Comparison of ENCODE assay signal across 8 cellular contexts in genomic region chrX:71118032-71118984, GRCh38. TPM values are rescaled to one million over a fixed set of nuclear protein-coding genes. Genes with fewer than 3 reads are reported as not detected.
A peak's percentile ranks its signal among the peaks of the same experiment; 100 is the strongest.
DNase-seq lines count a peak whose midpoint lies in the region; ATAC-seq and TF ChIP-seq lines count a peak whose summit lies in the region.

Gene MED12, plus strand, starts transcription at chrX:71118596. Its CDS starts 159 bp downstream, at chrX:71118755.

- peak within 1 kb of the TSS; percentile 78 for H3K27ac Mint-ChIP-seq in activated T-helper 17 cell treated with anti-CD3 and anti-CD28 coated beads, Interleukin-2, amount 50 U/mL, for 72 hours
- H3K27ac Mint-ChIP-seq in naive thymus-derived CD4-positive, alpha-beta T cell, result peak within 1 kb of the TSS; percentile 84 to 95 (median 92)
- peak within 1 kb of the TSS; percentile 98 for H3K27ac Mint-ChIP-seq in stimulated activated memory B cell treated with anti-CD40 and anti-IgM and Interleukin-4, amounts not matched to agents 10 μg/mL and 1 μg/mL and 100 μg/mL, for 72 hours

- POLR2A ChIA-PET in naive thymus-derived CD4-positive, alpha-beta T cell (lab: Charles Lee), result interaction anchor here (0.8 to 4.4 kb wide), 15 partner anchors 8 to 416 kb away, joined by 3 to 125 read pairs (median 6); partner anchors contain the start of genes CXorf65, FOXO4, NONO and TAF1

- no peaks in the 10 kb centered on the region for H4K20me1 ChIP-seq in fibroblast of lung (ENCODE audit: control insufficient read depth, extremely low read depth, insufficient read depth, low read length)

- in situ Hi-C loops in KBM-7 (cut with MboI; ENCODE audit: low pct_unique_long_range_greater_than_20kb, low sequenced_read_pairs), result no loop called here

- no peaks in the 10 kb centered on the region for H3K9me3 ChIP-seq in fibroblast of lung (ENCODE audit: control insufficient read depth, insufficient read depth, low read depth, low read length)
- H3K9me3 ChIP-seq in naive thymus-derived CD4-positive, alpha-beta T cell (ENCODE audit: control insufficient read depth in 2 of 3, low read length in 3 of 3), result no peaks in the 10 kb centered on the region

- peaks cover 15% of the 10 kb centered on the region for H3K36me3 ChIP-seq in fibroblast of lung (ENCODE audit: control insufficient read depth, insufficient read depth, low read length)
- H3K36me3 ChIP-seq in naive thymus-derived CD4-positive, alpha-beta T cell (ENCODE audit: control insufficient read depth in 2 of 3, insufficient read depth in 3 of 3, low read length in 3 of 3), result peaks cover 6 to 29% (median 12%) of the 10 kb centered on the region in 3 experiments

- peak within 1 kb of the TSS; percentile 75 for H3K4me3 Mint-ChIP-seq in activated T-helper 17 cell treated with anti-CD3 and anti-CD28 coated beads, Interleukin-2, amount 50 U/mL, for 72 hours
- peak within 1 kb of the TSS; percentile 81 to 93 (median 86) for H3K4me3 Mint-ChIP-seq in naive thymus-derived CD4-positive, alpha-beta T cell
- peak within 1 kb of the TSS; percentile 95 for H3K4me3 Mint-ChIP-seq in stimulated activated memory B cell treated with anti-CD40 and anti-IgM and Interleukin-4, amounts not matched to agents 10 μg/mL and 1 μg/mL and 100 μg/mL, for 72 hours

- H3K4me1 Mint-ChIP-seq in activated T-helper 17 cell treated with anti-CD3 and anti-CD28 coated beads, Interleukin-2, amount 50 U/mL, for 72 hours, result peaks cover 13% of the 10 kb centered on the region
- peaks cover 10 to 43% (median 24%) of the 10 kb centered on the region in 7 donors for H3K4me1 Mint-ChIP-seq in naive thymus-derived CD4-positive, alpha-beta T cell
- H3K4me1 Mint-ChIP-seq in stimulated activated memory B cell treated with anti-CD40 and anti-IgM and Interleukin-4, amounts not matched to agents 10 μg/mL and 1 μg/mL and 100 μg/mL, for 72 hours, result peaks cover 5% of the 10 kb centered on the region

- H3K4me1 ChIP-seq in fibroblast of lung (ENCODE audit: control insufficient read depth, extremely low read depth, insufficient read depth, low read length), result no peaks in the 10 kb centered on the region
- H3K4me1 ChIP-seq in naive thymus-derived CD4-positive, alpha-beta T cell (ENCODE audit: control insufficient read depth in 2 of 2, insufficient read depth in 2 of 2, low read length in 2 of 2), result peaks cover 9 to 13% of the 10 kb centered on the region in 2 donors

- no peak for TF ChIP-seq CTCF in fibroblast of lung (conservative IDR thresholded peaks at IDR 0.05 in 1 of 2, IDR thresholded peaks at IDR 0.05 in 1 of 2; ENCODE audit: low read depth in 1 of 2, low read length in 2 of 2)

- CTCF ChIA-PET in naive thymus-derived CD4-positive, alpha-beta T cell (lab: Charles Lee), result interaction anchor here (1.1 to 3.0 kb wide), 8 partner anchors 8 to 64 kb away, joined by 3 to 15 read pairs (median 3); no protein-coding TSS in a partner anchor

- H3K27me3 ChIP-seq in fibroblast of lung (ENCODE audit: control insufficient read depth, insufficient read depth, low read length), result no peaks in the 10 kb centered on the region
- H3K27me3 ChIP-seq in naive thymus-derived CD4-positive, alpha-beta T cell (ENCODE audit: control insufficient read depth in 2 of 2, insufficient read depth in 2 of 2, low read length in 2 of 2), result no peaks in the 10 kb centered on the region

- H3K9ac ChIP-seq in fibroblast of lung (ENCODE audit: insufficient read depth, low read length), result peak within 1 kb of the TSS; percentile 77

- H3K4me2 ChIP-seq in fibroblast of lung (ENCODE audit: extremely low read depth, insufficient read depth, low read length), result peak within 1 kb of the TSS; percentile 85

- ATAC-seq in GM21619 (IDR thresholded peaks at IDR 0.05; ENCODE audit: unreplicated experiment), result peak; percentile 97
- peak; percentile 97 for ATAC-seq in activated T-helper 17 cell treated with anti-CD3 and anti-CD28 coated beads, Interleukin-2, amount 50 U/mL, for 72 hours (replicated peaks)
- peak; percentile 96 for ATAC-seq in naive thymus-derived CD4-positive, alpha-beta T cell
- ATAC-seq in stimulated activated memory B cell treated with anti-CD40 and anti-IgM and Interleukin-4, amounts not matched to agents 10 μg/mL and 1 μg/mL and 100 μg/mL, for 72 hours, result peak; percentile 99

- peaks cover 2% of the 10 kb centered on the region for H3K79me2 ChIP-seq in fibroblast of lung (ENCODE audit: control insufficient read depth, insufficient read depth, low read length)

- DNase-seq in DMS53 treated with DMSO at 0.1 percent for 48 hours (lab: John Stamatoyannopoulos, UW; ENCODE audit: unreplicated experiment), result peak; percentile 55
- peak; percentile 87 for DNase-seq in KBM-7
- DNase-seq in RKO (ENCODE audit: low spot score), result peak; percentile 72
- DNase-seq in fibroblast of lung (ENCODE audit: low read depth in 2 of 2), result peak; percentile 74 to 83
- peak; percentile 59 to 83 (median 75) for DNase-seq in naive thymus-derived CD4-positive, alpha-beta T cell

- H3K4me3 ChIP-seq in fibroblast of lung (replicated peaks in 1 of 4; ENCODE audit: control extremely low read depth in 1 of 4, insufficient read depth in 1 of 4, low read depth in 3 of 4, low read length in 4 of 4), result peak within 1 kb of the TSS; percentile 63 to 73 (median 70)
- H3K4me3 ChIP-seq in naive thymus-derived CD4-positive, alpha-beta T cell (ENCODE audit: low read length), result peak within 1 kb of the TSS; percentile 87

- H2AFZ ChIP-seq in fibroblast of lung (ENCODE audit: low read length), result peak within 1 kb of the TSS; percentile 86

- H3K9me3 Mint-ChIP-seq in activated T-helper 17 cell treated with anti-CD3 and anti-CD28 coated beads, Interleukin-2, amount 50 U/mL, for 72 hours, result no peaks in the 10 kb centered on the region
- peaks cover 0 to 1% (median 0%) of the 10 kb centered on the region in 11 donors for H3K9me3 Mint-ChIP-seq in naive thymus-derived CD4-positive, alpha-beta T cell
- no peaks in the 10 kb centered on the region for H3K9me3 Mint-ChIP-seq in stimulated activated memory B cell treated with anti-CD40 and anti-IgM and Interleukin-4, amounts not matched to agents 10 μg/mL and 1 μg/mL and 100 μg/mL, for 72 hours

- H3K36me3 Mint-ChIP-seq in activated T-helper 17 cell treated with anti-CD3 and anti-CD28 coated beads, Interleukin-2, amount 50 U/mL, for 72 hours (ENCODE audit: low read depth), result peaks cover 44% of the 10 kb centered on the region
- H3K36me3 Mint-ChIP-seq in naive thymus-derived CD4-positive, alpha-beta T cell, result peaks cover 0 to 15% (median 8%) of the 10 kb centered on the region in 5 donors
- peaks cover 19% of the 10 kb centered on the region for H3K36me3 Mint-ChIP-seq in stimulated activated memory B cell treated with anti-CD40 and anti-IgM and Interleukin-4, amounts not matched to agents 10 μg/mL and 1 μg/mL and 100 μg/mL, for 72 hours

- intact Hi-C loops in naive thymus-derived CD4-positive, alpha-beta T cell (cut with micrococcal nuclease), result loop anchor here (1.0 to 10.0 kb wide), 5 partner anchors 10 to 416 kb away; partner anchors contain the start of genes NONO (in 1 of the 2) and OGT (in 1 of the 2)

- no peaks in the 10 kb centered on the region for H3K27me3 Mint-ChIP-seq in activated T-helper 17 cell treated with anti-CD3 and anti-CD28 coated beads, Interleukin-2, amount 50 U/mL, for 72 hours
- no peaks in the 10 kb centered on the region for H3K27me3 Mint-ChIP-seq in naive thymus-derived CD4-positive, alpha-beta T cell
- H3K27me3 Mint-ChIP-seq in stimulated activated memory B cell treated with anti-CD40 and anti-IgM and Interleukin-4, amounts not matched to agents 10 μg/mL and 1 μg/mL and 100 μg/mL, for 72 hours, result no peaks in the 10 kb centered on the region

- H3K27ac ChIP-seq in fibroblast of lung (ENCODE audit: insufficient read depth, low read length), result peak within 1 kb of the TSS; percentile 61
- peak within 1 kb of the TSS; percentile 93 for H3K27ac ChIP-seq in naive thymus-derived CD4-positive, alpha-beta T cell (ENCODE audit: low read depth, low read length)

RNA-seq across cellular contexts. Expression of gene MED12, which starts in this region (rescaled TPM):
- 100 to 1,000 TPM in 1 of 2 donors, 10 to 100 TPM in 1; 46.2 to 144 TPM for total RNA-seq in activated T-helper 17 cell treated with anti-CD3 and anti-CD28 coated beads, Interleukin-2, amount 50 U/mL, for 72 hours
- 17.5 and 33.2 TPM in 2 replicates for total RNA-seq in fibroblast of lung
- polyA plus RNA-seq in fibroblast of lung, result 6.4 and 7.2 TPM in 2 replicates
- 13.0 and 14.5 TPM in 2 replicates for polyA plus RNA-seq in fibroblast of lung (2012)
- 334 and 362 TPM in 2 replicates for polyA minus RNA-seq in fibroblast of lung (ENCODE audit: low replicate concordance)
- total RNA-seq in naive thymus-derived CD4-positive, alpha-beta T cell, result 100 to 1,000 TPM in 1 of 5 experiments, 10 to 100 TPM in 4; 71.1 to 104 (median 77.4) TPM
- 10 to 100 TPM; 12.5 to 22.2 TPM for polyA plus RNA-seq in naive thymus-derived CD4-positive, alpha-beta T cell

Comparison
In these comparisons a context has a peak if more than half of its experiments do, and no peak if none do; other contexts are left out.
1. Peak in every context shown above with its lines: DNase-seq, ATAC-seq, H3K4me3 ChIP-seq and H3K27ac ChIP-seq.